In genomic region chr4:163701915-163702314, GRCh38 we compare ENCODE assay signal across 12 cellular contexts.
DNase-seq lines count a peak whose midpoint lies in the region; ATAC-seq and TF ChIP-seq lines count a peak whose summit lies in the region.
"Had no signal": no experiment of that assay in that cellular context is flagged by ENCODE, and none has a peak within 500 bp of the region (broad histone marks: within the 10 kb centered on the region; RNA-seq: fewer than 3 reads in every experiment).

No MANE protein-coding gene starts in this region.

- H3K36me3 Mint-ChIP-seq in activated CD4-positive, alpha-beta T cell treated with anti-CD3 and anti-CD28 coated beads, Interleukin-2, amount 10 ng/mL, durations not matched to agents 24 days and 14 days (ENCODE audit: low read depth): no peaks in the 10 kb centered on the region
- no peaks in the 10 kb centered on the region for H3K36me3 Mint-ChIP-seq in CD4-positive, alpha-beta T cell (ENCODE audit: low read depth)

- ATAC-seq in GM18508 (IDR thresholded peaks at IDR 0.05; ENCODE audit: insufficient read depth, unreplicated experiment) (peak; percentile 85), GM21576 (IDR thresholded peaks at IDR 0.05; ENCODE audit: unreplicated experiment) (peak; percentile 97), HG03457 (IDR thresholded peaks at IDR 0.05; ENCODE audit: unreplicated experiment) (peak; percentile 88)
- no peak for ATAC-seq in CD4-positive, alpha-beta T cell (ENCODE audit: poor library complexity)
- ATAC-seq: HCT116, mucosa of descending colon had no signal

- DNase-seq in fibroblast of villous mesenchyme (ENCODE audit: low read depth) (peak; percentile 27), NCI-H2107 treated with DMSO at 0.1 percent for 48 hours (lab: John Stamatoyannopoulos, UW; ENCODE audit: unreplicated experiment) (no peak), NOMO-1 (lab: John Stamatoyannopoulos, UW; ENCODE audit: unreplicated experiment in 2 of 2) (no peak)
- no peak for DNase-seq in activated CD4-positive, alpha-beta T cell treated with anti-CD3 and anti-CD28 coated beads, Interleukin-2, amount 10 ng/mL, durations not matched to agents 24 days and 14 days
- no peak for DNase-seq in CD4-positive, alpha-beta T cell
- DNase-seq: mucosa of descending colon had no signal

- H3K4me1 Mint-ChIP-seq in activated CD4-positive, alpha-beta T cell treated with anti-CD3 and anti-CD28 coated beads, Interleukin-2, amount 10 ng/mL, durations not matched to agents 24 days and 14 days: no peaks in the 10 kb centered on the region
- H3K4me1 Mint-ChIP-seq in CD4-positive, alpha-beta T cell (ENCODE audit: low read depth): no peaks in the 10 kb centered on the region

- no peak overlapping the region for H3K4me3 Mint-ChIP-seq in activated CD4-positive, alpha-beta T cell treated with anti-CD3 and anti-CD28 coated beads, Interleukin-2, amount 10 ng/mL, durations not matched to agents 24 days and 14 days
- no peak overlapping the region for H3K4me3 Mint-ChIP-seq in CD4-positive, alpha-beta T cell
- H3K4me3 Mint-ChIP-seq: dendritic cell treated with granulocyte-macrophage colony-stimulating factor and Interleukin-4, amounts not matched to agents 40 ng/mL and 50 ng/mL, for 4 days; T-helper 1 cell treated with Interleukin-12 subunit alpha and Interleukin-12 subunit beta and Interleukin-4 antibody, amounts not matched to agents 30 μg/mL and 1 μg/mL, for 36 hours had no signal

- intact Hi-C loops in activated CD4-positive, alpha-beta T cell treated with anti-CD3 and anti-CD28 coated beads, Interleukin-2, amount 10 ng/mL, durations not matched to agents 24 days and 14 days (cut with micrococcal nuclease): no loop called here
- intact Hi-C loops in CD4-positive, alpha-beta T cell (cut with DNase I, micrococcal nuclease): no loop called here

- TF ChIP-seq CTCF in fibroblast of villous mesenchyme (IDR thresholded peaks at IDR 0.05; ENCODE audit: insufficient read depth, low read depth, low read length): no peak
- no peak for TF ChIP-seq CTCF in CD4-positive, alpha-beta T cell (IDR thresholded peaks at IDR 0.05)

- POLR2A ChIA-PET in CD4-positive, alpha-beta T cell (lab: Charles Lee): no interaction called here

- no peak overlapping the region for H3K4me3 ChIP-seq in fibroblast of villous mesenchyme (ENCODE audit: low read depth, low read length)
- H3K4me3 ChIP-seq: mucosa of descending colon had no signal

- no peaks in the 10 kb centered on the region for H3K27me3 ChIP-seq in CD4-positive, alpha-beta T cell (ENCODE audit: control insufficient read depth, insufficient read depth, low read length)

- CTCF ChIA-PET in CD4-positive, alpha-beta T cell (lab: Charles Lee): no interaction called here

- no peaks in the 10 kb centered on the region for H3K9me3 Mint-ChIP-seq in activated CD4-positive, alpha-beta T cell treated with anti-CD3 and anti-CD28 coated beads, Interleukin-2, amount 10 ng/mL, durations not matched to agents 24 days and 14 days
- no peaks in the 10 kb centered on the region for H3K9me3 Mint-ChIP-seq in CD4-positive, alpha-beta T cell
- H3K9me3 Mint-ChIP-seq: dendritic cell treated with granulocyte-macrophage colony-stimulating factor and Interleukin-4, amounts not matched to agents 40 ng/mL and 50 ng/mL, for 4 days; T-helper 1 cell treated with Interleukin-12 subunit alpha and Interleukin-12 subunit beta and Interleukin-4 antibody, amounts not matched to agents 30 μg/mL and 1 μg/mL, for 36 hours had no signal

- H3K9me3 ChIP-seq in CD4-positive, alpha-beta T cell (ENCODE audit: control insufficient read depth, low read length): no peaks in the 10 kb centered on the region
- H3K9me3 ChIP-seq: mucosa of descending colon had no signal

- no peaks in the 10 kb centered on the region for H3K27me3 Mint-ChIP-seq in activated CD4-positive, alpha-beta T cell treated with anti-CD3 and anti-CD28 coated beads, Interleukin-2, amount 10 ng/mL, durations not matched to agents 24 days and 14 days
- peaks cover 3% of the 10 kb centered on the region for H3K27me3 Mint-ChIP-seq in CD4-positive, alpha-beta T cell

- H3K27ac ChIP-seq in CD4-positive, alpha-beta T cell (ENCODE audit: low read depth, low read length): no peak overlapping the region

- H3K27ac Mint-ChIP-seq in activated CD4-positive, alpha-beta T cell treated with anti-CD3 and anti-CD28 coated beads, Interleukin-2, amount 10 ng/mL, durations not matched to agents 24 days and 14 days: no peak overlapping the region
- no peak overlapping the region for H3K27ac Mint-ChIP-seq in CD4-positive, alpha-beta T cell
- H3K27ac Mint-ChIP-seq: dendritic cell treated with granulocyte-macrophage colony-stimulating factor and Interleukin-4, amounts not matched to agents 40 ng/mL and 50 ng/mL, for 4 days; T-helper 1 cell treated with Interleukin-12 subunit alpha and Interleukin-12 subunit beta and Interleukin-4 antibody, amounts not matched to agents 30 μg/mL and 1 μg/mL, for 36 hours had no signal
